Comparison of ENCODE assay signal across 1 cellular context in the genomic region with DNA sequence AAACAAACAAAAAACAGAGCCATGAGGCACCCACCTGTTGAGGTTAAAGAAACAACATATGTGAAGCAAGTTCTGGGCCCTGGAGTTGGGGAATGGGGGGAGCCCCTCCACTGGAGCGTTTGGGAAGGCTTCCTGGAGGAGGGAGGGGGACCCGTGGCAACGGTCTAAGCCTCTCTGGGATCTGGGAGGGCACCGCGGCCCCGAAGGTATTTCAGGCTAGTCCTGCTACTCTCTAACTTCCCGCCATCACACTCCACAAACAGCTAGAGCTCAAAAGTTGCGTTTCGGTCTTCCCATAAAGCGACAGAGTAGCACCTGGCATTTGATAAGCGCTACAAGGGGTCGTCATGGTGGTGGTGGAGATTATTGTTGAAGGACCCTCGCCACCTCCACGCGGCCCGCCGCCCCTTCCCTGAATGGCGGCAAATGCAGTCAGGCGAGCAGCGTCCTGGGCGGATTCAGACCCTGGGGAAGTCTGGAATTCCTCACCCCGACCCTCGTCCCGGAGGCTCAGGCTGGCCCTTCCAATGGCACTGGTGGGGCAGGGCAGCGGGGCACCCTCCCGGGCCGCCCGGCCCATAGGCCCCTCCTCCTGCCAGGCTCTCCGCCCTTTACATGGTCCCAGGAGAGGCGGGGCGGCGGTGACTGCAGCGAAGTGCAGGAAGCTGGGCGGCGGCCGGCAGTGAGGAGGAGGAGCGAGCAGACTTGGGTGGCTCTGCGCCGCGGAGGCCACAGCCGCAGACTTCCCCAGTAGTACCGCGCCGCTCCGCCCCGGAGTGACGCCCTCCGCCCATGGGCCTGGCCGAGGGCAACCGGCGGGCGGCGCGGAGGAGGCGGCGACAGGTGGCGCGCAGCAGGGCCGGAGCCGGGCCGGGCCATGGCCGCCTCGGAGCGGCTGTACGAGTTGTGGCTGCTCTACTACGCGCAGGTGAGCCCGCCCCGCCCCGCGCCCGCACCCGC.
TF ChIP-seq lines count a peak whose summit lies in the region.

A gene with protein sequence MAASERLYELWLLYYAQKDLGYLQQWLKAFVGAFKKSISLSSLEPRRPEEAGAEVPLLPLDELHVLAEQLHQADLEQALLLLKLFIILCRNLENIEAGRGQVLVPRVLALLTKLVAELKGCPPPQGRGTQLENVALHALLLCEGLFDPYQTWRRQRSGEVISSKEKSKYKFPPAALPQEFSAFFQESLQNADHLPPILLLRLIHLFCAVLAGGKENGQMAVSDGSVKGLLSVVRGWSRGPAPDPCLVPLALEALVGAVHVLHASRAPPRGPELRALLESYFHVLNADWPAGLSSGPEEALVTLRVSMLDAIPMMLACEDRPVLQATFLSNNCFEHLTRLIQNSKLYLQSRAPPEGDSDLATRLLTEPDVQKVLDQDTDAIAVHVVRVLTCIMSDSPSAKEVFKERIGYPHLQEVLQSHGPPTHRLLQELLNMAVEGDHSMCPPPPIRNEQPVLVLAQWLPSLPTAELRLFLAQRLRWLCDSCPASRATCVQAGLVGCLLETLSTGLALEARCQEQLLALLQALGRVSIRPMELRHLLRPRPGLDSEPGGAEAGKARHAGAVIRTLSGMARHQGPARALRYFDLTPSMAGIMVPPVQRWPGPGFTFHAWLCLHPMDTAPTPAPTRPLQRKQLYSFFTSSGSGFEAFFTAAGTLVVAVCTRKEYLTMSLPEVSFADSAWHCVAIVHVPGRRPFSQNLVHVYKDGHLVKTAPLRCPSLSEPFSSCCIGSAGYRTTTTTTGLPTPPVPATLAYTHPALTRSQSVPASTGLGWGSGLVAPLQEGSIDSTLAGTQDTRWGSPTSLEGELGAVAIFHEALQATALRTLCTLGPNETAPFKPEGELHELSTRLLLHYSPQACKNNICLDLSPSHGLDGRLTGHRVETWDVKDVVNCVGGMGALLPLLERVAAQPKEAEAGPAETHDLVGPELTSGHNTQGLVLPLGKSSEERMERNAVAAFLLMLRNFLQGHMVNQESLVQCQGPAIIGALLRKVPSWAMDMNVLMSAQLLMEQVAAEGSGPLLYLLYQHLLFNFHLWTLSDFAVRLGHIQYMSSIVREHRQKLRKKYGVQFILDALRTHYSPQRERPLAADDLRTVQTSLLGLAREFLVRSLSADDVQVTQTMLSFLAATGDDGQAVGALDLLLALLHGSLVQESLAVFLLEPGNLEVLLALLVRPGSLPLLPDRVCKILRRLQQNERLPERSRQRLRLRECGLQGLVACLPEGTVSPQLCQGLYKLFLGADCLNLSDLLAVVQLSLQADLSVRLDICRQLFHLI (N-terminal part only) (plus strand): TSS at position 682 of the 960 bp plus-strand sequence. CDS start 196 bp downstream, at position 878.

TF ChIP-seq in HepG2, 621 proteins besides CTCF, POLR2A, EP300 and RAD21 (continued from another document and continues in another):
- TF ChIP-seq, protein P1, sequence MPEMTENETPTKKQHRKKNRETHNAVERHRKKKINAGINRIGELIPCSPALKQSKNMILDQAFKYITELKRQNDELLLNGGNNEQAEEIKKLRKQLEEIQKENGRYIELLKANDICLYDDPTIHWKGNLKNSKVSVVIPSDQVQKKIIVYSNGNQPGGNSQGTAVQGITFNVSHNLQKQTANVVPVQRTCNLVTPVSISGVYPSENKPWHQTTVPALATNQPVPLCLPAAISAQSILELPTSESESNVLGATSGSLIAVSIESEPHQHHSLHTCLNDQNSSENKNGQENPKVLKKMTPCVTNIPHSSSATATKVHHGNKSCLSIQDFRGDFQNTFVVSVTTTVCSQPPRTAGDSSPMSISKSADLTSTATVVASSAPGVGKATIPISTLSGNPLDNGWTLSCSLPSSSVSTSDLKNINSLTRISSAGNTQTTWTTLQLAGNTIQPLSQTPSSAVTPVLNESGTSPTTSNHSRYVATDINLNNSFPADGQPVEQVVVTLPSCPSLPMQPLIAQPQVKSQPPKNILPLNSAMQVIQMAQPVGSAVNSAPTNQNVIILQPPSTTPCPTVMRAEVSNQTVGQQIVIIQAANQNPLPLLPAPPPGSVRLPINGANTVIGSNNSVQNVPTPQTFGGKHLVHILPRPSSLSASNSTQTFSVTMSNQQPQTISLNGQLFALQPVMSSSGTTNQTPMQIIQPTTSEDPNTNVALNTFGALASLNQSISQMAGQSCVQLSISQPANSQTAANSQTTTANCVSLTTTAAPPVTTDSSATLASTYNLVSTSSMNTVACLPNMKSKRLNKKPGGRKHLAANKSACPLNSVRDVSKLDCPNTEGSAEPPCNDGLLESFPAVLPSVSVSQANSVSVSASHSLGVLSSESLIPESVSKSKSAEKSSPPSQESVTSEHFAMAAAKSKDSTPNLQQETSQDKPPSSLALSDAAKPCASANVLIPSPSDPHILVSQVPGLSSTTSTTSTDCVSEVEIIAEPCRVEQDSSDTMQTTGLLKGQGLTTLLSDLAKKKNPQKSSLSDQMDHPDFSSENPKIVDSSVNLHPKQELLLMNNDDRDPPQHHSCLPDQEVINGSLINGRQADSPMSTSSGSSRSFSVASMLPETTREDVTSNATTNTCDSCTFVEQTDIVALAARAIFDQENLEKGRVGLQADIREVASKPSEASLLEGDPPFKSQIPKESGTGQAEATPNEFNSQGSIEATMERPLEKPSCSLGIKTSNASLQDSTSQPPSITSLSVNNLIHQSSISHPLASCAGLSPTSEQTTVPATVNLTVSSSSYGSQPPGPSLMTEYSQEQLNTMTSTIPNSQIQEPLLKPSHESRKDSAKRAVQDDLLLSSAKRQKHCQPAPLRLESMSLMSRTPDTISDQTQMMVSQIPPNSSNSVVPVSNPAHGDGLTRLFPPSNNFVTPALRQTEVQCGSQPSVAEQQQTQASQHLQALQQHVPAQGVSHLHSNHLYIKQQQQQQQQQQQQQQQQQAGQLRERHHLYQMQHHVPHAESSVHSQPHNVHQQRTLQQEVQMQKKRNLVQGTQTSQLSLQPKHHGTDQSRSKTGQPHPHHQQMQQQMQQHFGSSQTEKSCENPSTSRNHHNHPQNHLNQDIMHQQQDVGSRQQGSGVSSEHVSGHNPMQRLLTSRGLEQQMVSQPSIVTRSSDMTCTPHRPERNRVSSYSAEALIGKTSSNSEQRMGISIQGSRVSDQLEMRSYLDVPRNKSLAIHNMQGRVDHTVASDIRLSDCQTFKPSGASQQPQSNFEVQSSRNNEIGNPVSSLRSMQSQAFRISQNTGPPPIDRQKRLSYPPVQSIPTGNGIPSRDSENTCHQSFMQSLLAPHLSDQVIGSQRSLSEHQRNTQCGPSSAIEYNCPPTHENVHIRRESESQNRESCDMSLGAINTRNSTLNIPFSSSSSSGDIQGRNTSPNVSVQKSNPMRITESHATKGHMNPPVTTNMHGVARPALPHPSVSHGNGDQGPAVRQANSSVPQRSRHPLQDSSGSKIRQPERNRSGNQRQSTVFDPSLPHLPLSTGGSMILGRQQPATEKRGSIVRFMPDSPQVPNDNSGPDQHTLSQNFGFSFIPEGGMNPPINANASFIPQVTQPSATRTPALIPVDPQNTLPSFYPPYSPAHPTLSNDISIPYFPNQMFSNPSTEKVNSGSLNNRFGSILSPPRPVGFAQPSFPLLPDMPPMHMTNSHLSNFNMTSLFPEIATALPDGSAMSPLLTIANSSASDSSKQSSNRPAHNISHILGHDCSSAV (CRISPR knock-in tag; IDR thresholded peaks at IDR 0.05; ENCODE audit: borderline replicate concordance): no peak
- TF ChIP-seq ZFP41 (CRISPR knock-in tag; IDR thresholded peaks at IDR 0.05; ENCODE audit: borderline replicate concordance) (no peak), ARID2 (CRISPR knock-in tag; IDR thresholded peaks at IDR 0.05; ENCODE audit: borderline replicate concordance) (no peak), MEF2D (CRISPR knock-in tag; IDR thresholded peaks at IDR 0.05) (peak; percentile 62; the same call in 1 of the 2 replicates), RELA (CRISPR knock-in tag; IDR thresholded peaks at IDR 0.05) (0 out of 2 replicates have a peak, but pooled peaks have one; percentile 28), ZNF224 (CRISPR knock-in tag; IDR thresholded peaks at IDR 0.05) (no peak), ZNF180 (CRISPR knock-in tag; IDR thresholded peaks at IDR 0.05; ENCODE audit: borderline replicate concordance, low read depth) (no peak), ZNF12 (CRISPR knock-in tag; IDR thresholded peaks at IDR 0.05) (no peak), PHB2 (IDR thresholded peaks at IDR 0.05; ENCODE audit: partially characterized antibody) (no peak), ZZZ3 (CRISPR knock-in tag; IDR thresholded peaks at IDR 0.05; ENCODE audit: borderline replicate concordance) (no peak), NFATC3 (CRISPR knock-in tag; IDR thresholded peaks at IDR 0.05) (no peak), XBP1 (CRISPR knock-in tag; IDR thresholded peaks at IDR 0.05) (no peak), HOXA7 (CRISPR knock-in tag; IDR thresholded peaks at IDR 0.05) (no peak), ZNF501 (CRISPR knock-in tag; IDR thresholded peaks at IDR 0.05) (peak; percentile 86), MYC (CRISPR knock-in tag; IDR thresholded peaks at IDR 0.05; ENCODE audit: borderline replicate concordance) (peak; percentile 64; the same call in 1 of the 2 replicates), BCL6 (CRISPR knock-in tag; IDR thresholded peaks at IDR 0.05) (peak; percentile 40; the same call in 1 of the 2 replicates), ZNF746 (CRISPR knock-in tag; IDR thresholded peaks at IDR 0.05) (no peak; the same call in 1 of the 2 replicates), POLR2AphosphoS2 (IDR thresholded peaks at IDR 0.05; ENCODE audit: low read depth, low read length) (no peak), IKZF1 (IDR thresholded peaks at IDR 0.05) (no peak), HDAC2 (CRISPR knock-in tag; IDR thresholded peaks at IDR 0.05) (peak; percentile 52), NAIF1 (CRISPR knock-in tag; IDR thresholded peaks at IDR 0.05; ENCODE audit: borderline replicate concordance) (no peak), ATF7 (IDR thresholded peaks at IDR 0.05) (no peak), ATF7 (CRISPR knock-in tag; IDR thresholded peaks at IDR 0.05) (0 out of 2 replicates have a peak, but pooled peaks have one; percentile 20)
- TF ChIP-seq, protein P2, sequence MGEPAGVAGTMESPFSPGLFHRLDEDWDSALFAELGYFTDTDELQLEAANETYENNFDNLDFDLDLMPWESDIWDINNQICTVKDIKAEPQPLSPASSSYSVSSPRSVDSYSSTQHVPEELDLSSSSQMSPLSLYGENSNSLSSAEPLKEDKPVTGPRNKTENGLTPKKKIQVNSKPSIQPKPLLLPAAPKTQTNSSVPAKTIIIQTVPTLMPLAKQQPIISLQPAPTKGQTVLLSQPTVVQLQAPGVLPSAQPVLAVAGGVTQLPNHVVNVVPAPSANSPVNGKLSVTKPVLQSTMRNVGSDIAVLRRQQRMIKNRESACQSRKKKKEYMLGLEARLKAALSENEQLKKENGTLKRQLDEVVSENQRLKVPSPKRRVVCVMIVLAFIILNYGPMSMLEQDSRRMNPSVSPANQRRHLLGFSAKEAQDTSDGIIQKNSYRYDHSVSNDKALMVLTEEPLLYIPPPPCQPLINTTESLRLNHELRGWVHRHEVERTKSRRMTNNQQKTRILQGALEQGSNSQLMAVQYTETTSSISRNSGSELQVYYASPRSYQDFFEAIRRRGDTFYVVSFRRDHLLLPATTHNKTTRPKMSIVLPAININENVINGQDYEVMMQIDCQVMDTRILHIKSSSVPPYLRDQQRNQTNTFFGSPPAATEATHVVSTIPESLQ (CRISPR knock-in tag; conservative IDR thresholded peaks at IDR 0.05): no peak
- TF ChIP-seq, protein P3, sequence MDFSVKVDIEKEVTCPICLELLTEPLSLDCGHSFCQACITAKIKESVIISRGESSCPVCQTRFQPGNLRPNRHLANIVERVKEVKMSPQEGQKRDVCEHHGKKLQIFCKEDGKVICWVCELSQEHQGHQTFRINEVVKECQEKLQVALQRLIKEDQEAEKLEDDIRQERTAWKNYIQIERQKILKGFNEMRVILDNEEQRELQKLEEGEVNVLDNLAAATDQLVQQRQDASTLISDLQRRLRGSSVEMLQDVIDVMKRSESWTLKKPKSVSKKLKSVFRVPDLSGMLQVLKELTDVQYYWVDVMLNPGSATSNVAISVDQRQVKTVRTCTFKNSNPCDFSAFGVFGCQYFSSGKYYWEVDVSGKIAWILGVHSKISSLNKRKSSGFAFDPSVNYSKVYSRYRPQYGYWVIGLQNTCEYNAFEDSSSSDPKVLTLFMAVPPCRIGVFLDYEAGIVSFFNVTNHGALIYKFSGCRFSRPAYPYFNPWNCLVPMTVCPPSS (IDR thresholded peaks at IDR 0.05): no peak
- TF ChIP-seq, protein P4, sequence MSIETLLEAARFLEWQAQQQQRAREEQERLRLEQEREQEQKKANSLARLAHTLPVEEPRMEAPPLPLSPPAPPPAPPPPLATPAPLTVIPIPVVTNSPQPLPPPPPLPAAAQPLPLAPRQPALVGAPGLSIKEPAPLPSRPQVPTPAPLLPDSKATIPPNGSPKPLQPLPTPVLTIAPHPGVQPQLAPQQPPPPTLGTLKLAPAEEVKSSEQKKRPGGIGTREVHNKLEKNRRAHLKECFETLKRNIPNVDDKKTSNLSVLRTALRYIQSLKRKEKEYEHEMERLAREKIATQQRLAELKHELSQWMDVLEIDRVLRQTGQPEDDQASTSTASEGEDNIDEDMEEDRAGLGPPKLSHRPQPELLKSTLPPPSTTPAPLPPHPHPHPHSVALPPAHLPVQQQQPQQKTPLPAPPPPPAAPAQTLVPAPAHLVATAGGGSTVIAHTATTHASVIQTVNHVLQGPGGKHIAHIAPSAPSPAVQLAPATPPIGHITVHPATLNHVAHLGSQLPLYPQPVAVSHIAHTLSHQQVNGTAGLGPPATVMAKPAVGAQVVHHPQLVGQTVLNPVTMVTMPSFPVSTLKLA (IDR thresholded peaks at IDR 0.05): no peak
- TF ChIP-seq, protein P5, sequence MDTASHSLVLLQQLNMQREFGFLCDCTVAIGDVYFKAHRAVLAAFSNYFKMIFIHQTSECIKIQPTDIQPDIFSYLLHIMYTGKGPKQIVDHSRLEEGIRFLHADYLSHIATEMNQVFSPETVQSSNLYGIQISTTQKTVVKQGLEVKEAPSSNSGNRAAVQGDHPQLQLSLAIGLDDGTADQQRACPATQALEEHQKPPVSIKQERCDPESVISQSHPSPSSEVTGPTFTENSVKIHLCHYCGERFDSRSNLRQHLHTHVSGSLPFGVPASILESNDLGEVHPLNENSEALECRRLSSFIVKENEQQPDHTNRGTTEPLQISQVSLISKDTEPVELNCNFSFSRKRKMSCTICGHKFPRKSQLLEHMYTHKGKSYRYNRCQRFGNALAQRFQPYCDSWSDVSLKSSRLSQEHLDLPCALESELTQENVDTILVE (CRISPR knock-in tag; IDR thresholded peaks at IDR 0.05): peak; percentile 70
- TF ChIP-seq, protein P6, sequence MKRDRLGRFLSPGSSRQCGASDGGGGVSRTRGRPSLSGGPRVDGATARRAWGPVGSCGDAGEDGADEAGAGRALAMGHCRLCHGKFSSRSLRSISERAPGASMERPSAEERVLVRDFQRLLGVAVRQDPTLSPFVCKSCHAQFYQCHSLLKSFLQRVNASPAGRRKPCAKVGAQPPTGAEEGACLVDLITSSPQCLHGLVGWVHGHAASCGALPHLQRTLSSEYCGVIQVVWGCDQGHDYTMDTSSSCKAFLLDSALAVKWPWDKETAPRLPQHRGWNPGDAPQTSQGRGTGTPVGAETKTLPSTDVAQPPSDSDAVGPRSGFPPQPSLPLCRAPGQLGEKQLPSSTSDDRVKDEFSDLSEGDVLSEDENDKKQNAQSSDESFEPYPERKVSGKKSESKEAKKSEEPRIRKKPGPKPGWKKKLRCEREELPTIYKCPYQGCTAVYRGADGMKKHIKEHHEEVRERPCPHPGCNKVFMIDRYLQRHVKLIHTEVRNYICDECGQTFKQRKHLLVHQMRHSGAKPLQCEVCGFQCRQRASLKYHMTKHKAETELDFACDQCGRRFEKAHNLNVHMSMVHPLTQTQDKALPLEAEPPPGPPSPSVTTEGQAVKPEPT (CRISPR knock-in tag; IDR thresholded peaks at IDR 0.05; ENCODE audit: low read depth): 0 out of 2 replicates have a peak, but pooled peaks have one; percentile 47
- TF ChIP-seq, protein P7, sequence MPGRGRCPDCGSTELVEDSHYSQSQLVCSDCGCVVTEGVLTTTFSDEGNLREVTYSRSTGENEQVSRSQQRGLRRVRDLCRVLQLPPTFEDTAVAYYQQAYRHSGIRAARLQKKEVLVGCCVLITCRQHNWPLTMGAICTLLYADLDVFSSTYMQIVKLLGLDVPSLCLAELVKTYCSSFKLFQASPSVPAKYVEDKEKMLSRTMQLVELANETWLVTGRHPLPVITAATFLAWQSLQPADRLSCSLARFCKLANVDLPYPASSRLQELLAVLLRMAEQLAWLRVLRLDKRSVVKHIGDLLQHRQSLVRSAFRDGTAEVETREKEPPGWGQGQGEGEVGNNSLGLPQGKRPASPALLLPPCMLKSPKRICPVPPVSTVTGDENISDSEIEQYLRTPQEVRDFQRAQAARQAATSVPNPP (CRISPR knock-in tag; IDR thresholded peaks at IDR 0.05): 0 out of 2 replicates have a peak, but pooled peaks have one; percentile 70
